Comparison of ENCODE assay signal across 10 cellular contexts in genomic region chr3:112974894-112975293, GRCh38. TPM values are rescaled to one million over a fixed set of nuclear protein-coding genes. Genes with fewer than 3 reads are reported as not detected.
DNase-seq lines count a peak whose midpoint lies in the region; ATAC-seq and TF ChIP-seq lines count a peak whose summit lies in the region.
"Had no signal": no experiment of that assay in that cellular context is flagged by ENCODE, and none has a peak within 500 bp of the region (broad histone marks: within the 10 kb centered on the region; RNA-seq: fewer than 3 reads in every experiment).

Gene CD200R1 (minus strand): TSS chr3:112975103. CDS start chr3:112974857, 246 bp downstream.

- H3K36me3 ChIP-seq in Peyer's patch (no peaks in the 10 kb centered on the region), psoas muscle (ENCODE audit: insufficient read depth in 1 of 2, low read depth in 1 of 2) (no peaks in the 10 kb centered on the region)

- peaks cover 52% of the 10 kb centered on the region for H3K36me3 Mint-ChIP-seq in dendritic cell treated with granulocyte-macrophage colony-stimulating factor and Interleukin-4, amounts not matched to agents 40 ng/mL and 50 ng/mL, for 4 days (ENCODE audit: low read depth)

- H3K4me3 ChIP-seq in GM12864 (ENCODE audit: low read depth, low read length) (peak within 1 kb of the TSS; percentile 20; the same call in 1 of the 2 replicates), Peyer's patch (peak within 1 kb of the TSS; percentile 9 to 37 (median 29)), psoas muscle (peak within 1 kb of the TSS; percentile 39)

- H3K9me3 ChIP-seq in Peyer's patch (no peaks in the 10 kb centered on the region), psoas muscle (no peaks in the 10 kb centered on the region)

- H3K9me3 Mint-ChIP-seq in dendritic cell treated with granulocyte-macrophage colony-stimulating factor and Interleukin-4, amounts not matched to agents 40 ng/mL and 50 ng/mL, for 4 days, result no peaks in the 10 kb centered on the region

- 59 to 62% (median 59%) methylated on average over 5 of the region's 5 CpGs for WGBS in psoas muscle, 3 donors

- peak within 1 kb of the TSS; percentile 79 for H3K4me3 Mint-ChIP-seq in dendritic cell treated with granulocyte-macrophage colony-stimulating factor and Interleukin-4, amounts not matched to agents 40 ng/mL and 50 ng/mL, for 4 days

- ATAC-seq in psoas muscle (no peak), GM21786 (IDR thresholded peaks at IDR 0.05; ENCODE audit: unreplicated experiment) (no peak), HG03139 (IDR thresholded peaks at IDR 0.05; ENCODE audit: unreplicated experiment) (no peak)

- intact Hi-C loops in dendritic cell treated with granulocyte-macrophage colony-stimulating factor and Interleukin-4, amounts not matched to agents 40 ng/mL and 50 ng/mL, for 4 days (cut with micrococcal nuclease), result loop anchor here (5.0 kb wide), 1 partner anchor 163 kb away; no protein-coding TSS in a partner anchor
- intact Hi-C loops in psoas muscle (cut with DNase I), result loop anchor here (5.0 to 10.0 kb wide), 2 partner anchors 240 to 393 kb away; no protein-coding TSS in a partner anchor

- DNase-seq in GM12864 (ENCODE audit: low read depth) (no peak), Peyer's patch (no peak), psoas muscle (no peak), DMS153 treated with DMSO at 0.1 percent for 48 hours (lab: John Stamatoyannopoulos, UW; ENCODE audit: unreplicated experiment) (no peak), nucleus accumbens (lab: John Stamatoyannopoulos, UW) (no peak)
- DNase-seq: anterior cingulate cortex; stimulated activated naive CD4-positive, alpha-beta T cell treated with Interleukin-2 at 50 U/mL for 16 hours had no signal

- peaks cover 61% of the 10 kb centered on the region for H3K4me1 Mint-ChIP-seq in dendritic cell treated with granulocyte-macrophage colony-stimulating factor and Interleukin-4, amounts not matched to agents 40 ng/mL and 50 ng/mL, for 4 days (ENCODE audit: low read depth)

- H3K27ac ChIP-seq in Peyer's patch (peak within 1 kb of the TSS; percentile 33 to 66 (median 56)), psoas muscle (no peak within 1 kb of the TSS)

- no peak for TF ChIP-seq POLR2A in Peyer's patch (IDR thresholded peaks at IDR 0.05)

- H3K27me3 ChIP-seq in Peyer's patch (no peaks in the 10 kb centered on the region), psoas muscle (ENCODE audit: insufficient read depth in 3 of 3, low read length in 2 of 3) (peaks cover 0 to 6% (median 2%) of the 10 kb centered on the region in 3 donors)

- no peaks in the 10 kb centered on the region for H3K27me3 Mint-ChIP-seq in dendritic cell treated with granulocyte-macrophage colony-stimulating factor and Interleukin-4, amounts not matched to agents 40 ng/mL and 50 ng/mL, for 4 days

- no peaks in the 10 kb centered on the region for H3K4me1 ChIP-seq in Peyer's patch
- H3K4me1 ChIP-seq in psoas muscle, result no peaks in the 10 kb centered on the region

- TF ChIP-seq CTCF in GM12864 (IDR thresholded peaks at IDR 0.05; ENCODE audit: low read depth, low read length, missing control alignments), result no peak
- TF ChIP-seq CTCF in Peyer's patch (IDR thresholded peaks at IDR 0.05), result no peak
- no peak for TF ChIP-seq CTCF in psoas muscle (IDR thresholded peaks at IDR 0.05)

- peak within 1 kb of the TSS; percentile 99 for H3K27ac Mint-ChIP-seq in dendritic cell treated with granulocyte-macrophage colony-stimulating factor and Interleukin-4, amounts not matched to agents 40 ng/mL and 50 ng/mL, for 4 days

RNA-seq across cellular contexts. Expression of gene CD200R1, which starts in this region (rescaled TPM):
- 1 to 10 TPM in 1 of 4 donors, under 1 TPM in 1, not detected in 2; 0.88 to 1.3 TPM for total RNA-seq in Peyer's patch
- total RNA-seq in psoas muscle, result under 1 TPM; 0.50 to 0.79 (median 0.60) TPM
- polyA plus RNA-seq in psoas muscle, result under 1 TPM; 0.06 to 0.19 (median 0.09) TPM
